1 cellular context compared by ENCODE assay signal in the genomic region with DNA sequence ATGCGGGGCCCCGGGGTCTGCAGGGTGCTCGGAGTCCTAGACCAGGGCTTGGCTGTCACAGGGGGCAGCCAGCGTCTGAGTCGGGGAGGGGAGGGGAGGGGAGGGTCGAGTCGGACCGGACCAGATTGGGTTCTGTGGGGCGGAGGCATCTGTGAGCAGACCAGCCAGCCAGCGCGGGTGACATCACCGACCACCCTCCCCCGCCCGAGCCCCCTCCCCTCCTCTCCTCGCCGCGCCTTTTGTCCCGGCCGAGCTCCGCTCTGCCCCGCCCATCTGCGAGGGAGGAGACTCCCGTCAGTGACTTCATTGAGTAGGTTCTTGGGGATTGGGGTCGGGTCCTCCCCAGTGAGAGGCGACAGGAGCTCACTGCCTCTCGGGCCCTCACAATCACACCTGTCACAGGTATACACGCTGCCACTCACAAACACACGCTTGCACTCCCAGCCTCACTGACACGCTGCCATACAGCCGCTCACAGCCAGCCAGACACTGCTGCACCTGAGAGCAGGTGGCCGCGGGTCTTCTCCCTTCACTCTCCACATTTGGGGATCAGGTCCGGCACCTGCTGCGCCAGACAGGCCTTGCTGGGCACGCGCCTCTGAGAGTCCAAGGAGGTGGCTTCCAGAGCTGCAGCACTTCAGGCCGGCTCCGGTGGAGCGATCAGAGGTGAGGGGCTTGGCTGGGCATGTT.
TF ChIP-seq lines count a peak whose summit lies in the region.

No MANE protein-coding gene starts in this region.

TF ChIP-seq in HCT116, 20 proteins besides CTCF, POLR2A, EP300 and RAD21 (continued from another document):
- TF ChIP-seq ZFX (IDR thresholded peaks at IDR 0.05) (no peak), SP1 (IDR thresholded peaks at IDR 0.05; ENCODE audit: low read depth) (no peak), JUND (IDR thresholded peaks at IDR 0.05) (no peak), EZH2phosphoT487 (IDR thresholded peaks at IDR 0.05; ENCODE audit: borderline replicate concordance) (no peak), ZNF274 (IDR thresholded peaks at IDR 0.05; ENCODE audit: low read depth, low read length) (no peak), ELF1 (IDR thresholded peaks at IDR 0.05; ENCODE audit: borderline replicate concordance, low read depth) (no peak), TCF7L2 (IDR thresholded peaks at IDR 0.05; ENCODE audit: borderline replicate concordance, extremely low read depth, insufficient read depth, insufficient read length) (no peak), SIN3A (IDR thresholded peaks at IDR 0.05; ENCODE audit: low read depth) (no peak), CBX3 (IDR thresholded peaks at IDR 0.05; ENCODE audit: low read depth) (no peak)
- TF ChIP-seq, protein P1, sequence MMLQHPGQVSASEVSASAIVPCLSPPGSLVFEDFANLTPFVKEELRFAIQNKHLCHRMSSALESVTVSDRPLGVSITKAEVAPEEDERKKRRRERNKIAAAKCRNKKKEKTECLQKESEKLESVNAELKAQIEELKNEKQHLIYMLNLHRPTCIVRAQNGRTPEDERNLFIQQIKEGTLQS (IDR thresholded peaks at IDR 0.05) = no peak
- TF ChIP-seq, protein P2, sequence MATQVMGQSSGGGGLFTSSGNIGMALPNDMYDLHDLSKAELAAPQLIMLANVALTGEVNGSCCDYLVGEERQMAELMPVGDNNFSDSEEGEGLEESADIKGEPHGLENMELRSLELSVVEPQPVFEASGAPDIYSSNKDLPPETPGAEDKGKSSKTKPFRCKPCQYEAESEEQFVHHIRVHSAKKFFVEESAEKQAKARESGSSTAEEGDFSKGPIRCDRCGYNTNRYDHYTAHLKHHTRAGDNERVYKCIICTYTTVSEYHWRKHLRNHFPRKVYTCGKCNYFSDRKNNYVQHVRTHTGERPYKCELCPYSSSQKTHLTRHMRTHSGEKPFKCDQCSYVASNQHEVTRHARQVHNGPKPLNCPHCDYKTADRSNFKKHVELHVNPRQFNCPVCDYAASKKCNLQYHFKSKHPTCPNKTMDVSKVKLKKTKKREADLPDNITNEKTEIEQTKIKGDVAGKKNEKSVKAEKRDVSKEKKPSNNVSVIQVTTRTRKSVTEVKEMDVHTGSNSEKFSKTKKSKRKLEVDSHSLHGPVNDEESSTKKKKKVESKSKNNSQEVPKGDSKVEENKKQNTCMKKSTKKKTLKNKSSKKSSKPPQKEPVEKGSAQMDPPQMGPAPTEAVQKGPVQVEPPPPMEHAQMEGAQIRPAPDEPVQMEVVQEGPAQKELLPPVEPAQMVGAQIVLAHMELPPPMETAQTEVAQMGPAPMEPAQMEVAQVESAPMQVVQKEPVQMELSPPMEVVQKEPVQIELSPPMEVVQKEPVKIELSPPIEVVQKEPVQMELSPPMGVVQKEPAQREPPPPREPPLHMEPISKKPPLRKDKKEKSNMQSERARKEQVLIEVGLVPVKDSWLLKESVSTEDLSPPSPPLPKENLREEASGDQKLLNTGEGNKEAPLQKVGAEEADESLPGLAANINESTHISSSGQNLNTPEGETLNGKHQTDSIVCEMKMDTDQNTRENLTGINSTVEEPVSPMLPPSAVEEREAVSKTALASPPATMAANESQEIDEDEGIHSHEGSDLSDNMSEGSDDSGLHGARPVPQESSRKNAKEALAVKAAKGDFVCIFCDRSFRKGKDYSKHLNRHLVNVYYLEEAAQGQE (IDR thresholded peaks at IDR 0.05; ENCODE audit: low read depth) = no peak
- TF ChIP-seq, protein P3, sequence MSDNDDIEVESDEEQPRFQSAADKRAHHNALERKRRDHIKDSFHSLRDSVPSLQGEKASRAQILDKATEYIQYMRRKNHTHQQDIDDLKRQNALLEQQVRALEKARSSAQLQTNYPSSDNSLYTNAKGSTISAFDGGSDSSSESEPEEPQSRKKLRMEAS (IDR thresholded peaks at IDR 0.05) = no peak
